ENCODE assay signal across 14 cellular contexts in genomic region chr3:60839242-60839641, GRCh38.
DNase-seq lines count a peak whose midpoint lies in the region; ATAC-seq and TF ChIP-seq lines count a peak whose summit lies in the region.
"Had no signal": no experiment of that assay in that cellular context is flagged by ENCODE, and none has a peak within 500 bp of the region (broad histone marks: within the 10 kb centered on the region; RNA-seq: fewer than 3 reads in every experiment).

No MANE protein-coding gene starts in this region.

- peaks cover 0 to 10% (median 3%) of the 10 kb centered on the region in 7 donors for H3K9me3 Mint-ChIP-seq in CD14-positive monocyte

- no peak for ATAC-seq in GM18511 (IDR thresholded peaks at IDR 0.05; ENCODE audit: unreplicated experiment)
- ATAC-seq: pancreas had no signal

- no peaks in the 10 kb centered on the region for H3K4me1 Mint-ChIP-seq in CD14-positive monocyte
- H3K4me1 Mint-ChIP-seq: CD8-positive, alpha-beta memory T cell had no signal

- no peak overlapping the region for H3K4me3 Mint-ChIP-seq in CD14-positive monocyte
- H3K4me3 Mint-ChIP-seq: activated naive CD8-positive, alpha-beta T cell; CD8-positive, alpha-beta memory T cell had no signal

- H3K27me3 Mint-ChIP-seq in CD14-positive monocyte (ENCODE audit: low read depth in 3 of 3): peaks cover 0 to 3% (median 0%) of the 10 kb centered on the region in 3 donors
- H3K27me3 Mint-ChIP-seq: activated naive CD8-positive, alpha-beta T cell had no signal

- intact Hi-C loops in CD14-positive monocyte (cut with micrococcal nuclease): no loop called here

- TF ChIP-seq CTCF in CD14-positive monocyte (IDR thresholded peaks at IDR 0.05): no peak

- H3K27ac Mint-ChIP-seq in CD14-positive monocyte: no peak overlapping the region
- H3K27ac Mint-ChIP-seq: activated naive CD8-positive, alpha-beta T cell; CD8-positive, alpha-beta memory T cell had no signal

- DNase-seq in H4 (ENCODE audit: low spot score) (peak; percentile 14), SK-N-DZ (ENCODE audit: low spot score) (peak; percentile 1), hepatic stellate cell (ENCODE audit: low spot score) (peak; percentile 1), pons (ENCODE audit: low spot score) (peak; percentile 81), NCI-H2081 (lab: John Stamatoyannopoulos, UW) (no peak), CD14-positive monocyte (ENCODE audit: low spot score) (no peak)
- DNase-seq: CD8-positive, alpha-beta memory T cell; dermis blood vessel endothelial cell; foreskin melanocyte; pancreas; stomach; T1000 had no signal

- no peaks in the 10 kb centered on the region for H3K36me3 Mint-ChIP-seq in CD14-positive monocyte
- H3K36me3 Mint-ChIP-seq: activated naive CD8-positive, alpha-beta T cell; CD8-positive, alpha-beta memory T cell had no signal

Comparison
In these comparisons a context has a peak if more than half of its experiments do, and no peak if none do; other contexts are left out.
1. DNase-seq: peak in H4 (single experiment), SK-N-DZ (single experiment), hepatic stellate cell (single experiment) and pons (single experiment); none in NCI-H2081 (0 of 2) and CD14-positive monocyte (single experiment).